Comparison of ENCODE assay signal across 17 cellular contexts in genomic region chr22:30243671-30244465, GRCh38. TPM values are rescaled to one million over a fixed set of nuclear protein-coding genes. Genes with fewer than 3 reads are reported as not detected.
DNase-seq lines count a peak whose midpoint lies in the region; ATAC-seq and TF ChIP-seq lines count a peak whose summit lies in the region.
"Had no signal": no experiment of that assay in that cellular context is flagged by ENCODE, and none has a peak within 500 bp of the region (broad histone marks: within the 10 kb centered on the region; RNA-seq: fewer than 3 reads in every experiment).

No MANE protein-coding gene starts in this region.

- intact Hi-C loops in activated T-helper 2 cell treated with anti-CD3 and anti-CD28 coated beads, Interferon-gamma antibody, Interleukin-2, Interleukin-4, amounts not matched to agents 10 μg/mL and 5 μg/mL and 100 μg/mL, durations not matched to agents 14 hours and 24 hours and 36 hours (cut with micrococcal nuclease) = no loop called here
- intact Hi-C loops in ascending aorta (cut with DNase I) = no loop called here

- in situ Hi-C loops in KBM-7 (cut with MboI; ENCODE audit: low pct_unique_long_range_greater_than_20kb, low sequenced_read_pairs) = no loop called here

- DNase-seq in Daoy (ENCODE audit: low read depth) = peak; percentile 19
- DNase-seq in activated T-helper 2 cell treated with anti-CD3 and anti-CD28 coated beads, Interferon-gamma antibody, Interleukin-2, Interleukin-4, amounts not matched to agents 10 μg/mL and 5 μg/mL and 100 μg/mL, durations not matched to agents 14 hours and 24 hours and 36 hours (ENCODE audit: low spot score) = no peak
- DNase-seq in ascending aorta (ENCODE audit: low spot score in 2 of 2) = no peak
- no peak for DNase-seq in KBM-7
- DNase-seq: H7; head of caudate nucleus; Kasumi-1; kidney glomerular epithelial cell; NCI-H1694 treated with DMSO at 0.1 percent for 48 hours; NCI-H526; psoas muscle; stimulated activated CD4-positive, alpha-beta T cell treated with anti-CD3 and anti-CD28 coated beads, Interleukin-4, amount 100 ng/mL, for 1 hour had no signal

- peak overlapping the region; percentile 99 for H3K4me3 Mint-ChIP-seq in activated T-helper 2 cell treated with anti-CD3 and anti-CD28 coated beads, Interferon-gamma antibody, Interleukin-2, Interleukin-4, amounts not matched to agents 10 μg/mL and 5 μg/mL and 100 μg/mL, durations not matched to agents 14 hours and 24 hours and 36 hours (ENCODE audit: low read depth)
- peak overlapping the region; percentile 7 to 69 (median 68) for H3K4me3 Mint-ChIP-seq in nephron

- H3K9me3 ChIP-seq in BLaER1 = no peaks in the 10 kb centered on the region
- H3K9me3 ChIP-seq in ascending aorta = no peaks in the 10 kb centered on the region
- H3K9me3 ChIP-seq: psoas muscle, vagina had no signal

- H3K36me3 Mint-ChIP-seq in activated T-helper 2 cell treated with anti-CD3 and anti-CD28 coated beads, Interferon-gamma antibody, Interleukin-2, Interleukin-4, amounts not matched to agents 10 μg/mL and 5 μg/mL and 100 μg/mL, durations not matched to agents 14 hours and 24 hours and 36 hours (ENCODE audit: low read depth) = peaks cover 63% of the 10 kb centered on the region
- H3K36me3 Mint-ChIP-seq in nephron (ENCODE audit: low read depth) = no peaks in the 10 kb centered on the region

- H3K27me3 ChIP-seq in BLaER1 (peaks cover 40% of the 10 kb centered on the region), ascending aorta (peaks cover 3% of the 10 kb centered on the region)
- H3K27me3 ChIP-seq: vagina had no signal

- H3K9me3 Mint-ChIP-seq in activated T-helper 2 cell treated with anti-CD3 and anti-CD28 coated beads, Interferon-gamma antibody, Interleukin-2, Interleukin-4, amounts not matched to agents 10 μg/mL and 5 μg/mL and 100 μg/mL, durations not matched to agents 14 hours and 24 hours and 36 hours = no peaks in the 10 kb centered on the region
- H3K9me3 Mint-ChIP-seq in nephron = no peaks in the 10 kb centered on the region

- H3K4me1 ChIP-seq in BLaER1 (peaks cover 51% of the 10 kb centered on the region), ascending aorta (peaks cover 0 to 5% of the 10 kb centered on the region in 2 donors)

- no peak overlapping the region for H3K9ac ChIP-seq in BLaER1

- H3K4me2 ChIP-seq in BLaER1 = peak overlapping the region; percentile 99; the same call in 1 of the 2 replicates

- no peak overlapping the region for H3K27ac ChIP-seq in BLaER1
- H3K27ac ChIP-seq in ascending aorta = no peak overlapping the region
- H3K27ac ChIP-seq: coronary artery, psoas muscle, vagina had no signal

- H3K4me3 ChIP-seq in BLaER1 (no peak overlapping the region), ascending aorta (no peak overlapping the region)
- H3K4me3 ChIP-seq: coronary artery, psoas muscle, vagina had no signal

- peak overlapping the region; percentile 99 for H3K27ac Mint-ChIP-seq in activated T-helper 2 cell treated with anti-CD3 and anti-CD28 coated beads, Interferon-gamma antibody, Interleukin-2, Interleukin-4, amounts not matched to agents 10 μg/mL and 5 μg/mL and 100 μg/mL, durations not matched to agents 14 hours and 24 hours and 36 hours
- H3K27ac Mint-ChIP-seq in nephron = peak overlapping the region in 2 of 3 experiments; percentile 12 to 61

- H3K36me3 ChIP-seq in BLaER1 (no peaks in the 10 kb centered on the region), ascending aorta (no peaks in the 10 kb centered on the region)
- H3K36me3 ChIP-seq: vagina had no signal

- no peaks in the 10 kb centered on the region for H3K27me3 Mint-ChIP-seq in activated T-helper 2 cell treated with anti-CD3 and anti-CD28 coated beads, Interferon-gamma antibody, Interleukin-2, Interleukin-4, amounts not matched to agents 10 μg/mL and 5 μg/mL and 100 μg/mL, durations not matched to agents 14 hours and 24 hours and 36 hours (ENCODE audit: low read depth)
- H3K27me3 Mint-ChIP-seq in nephron (ENCODE audit: low read depth) = peaks cover 45% of the 10 kb centered on the region

- no peak for ATAC-seq in GM19328 (IDR thresholded peaks at IDR 0.05; ENCODE audit: unreplicated experiment)
- ATAC-seq: psoas muscle had no signal

- H4K20me1 ChIP-seq in BLaER1 = no peaks in the 10 kb centered on the region

- H3K4me1 Mint-ChIP-seq in activated T-helper 2 cell treated with anti-CD3 and anti-CD28 coated beads, Interferon-gamma antibody, Interleukin-2, Interleukin-4, amounts not matched to agents 10 μg/mL and 5 μg/mL and 100 μg/mL, durations not matched to agents 14 hours and 24 hours and 36 hours (ENCODE audit: low read depth) = peaks cover 58% of the 10 kb centered on the region
- peaks cover 56% of the 10 kb centered on the region for H3K4me1 Mint-ChIP-seq in nephron

- TF ChIP-seq CTCF in nephron (IDR thresholded peaks at IDR 0.05; ENCODE audit: unreplicated experiment in 3 of 3) = no peak
- TF ChIP-seq CTCF in ascending aorta (IDR thresholded peaks at IDR 0.05) = no peak

RNA-seq across cellular contexts. Expression of gene LIF, which starts 2.7 kb away (rescaled TPM):
- total RNA-seq in Daoy (2014; rRNA removed; shearing (Covaris generic)) = 33.3 and 35.2 TPM in 2 replicates
- 919 and 932 TPM in 2 replicates for total RNA-seq in activated T-helper 2 cell treated with anti-CD3 and anti-CD28 coated beads, Interferon-gamma antibody, Interleukin-2, Interleukin-4, amounts not matched to agents 10 μg/mL and 5 μg/mL and 100 μg/mL, durations not matched to agents 14 hours and 24 hours and 36 hours
- total RNA-seq in ascending aorta = not detected

RNA-seq across cellular contexts. Expression of gene OSM, which starts 22.8 kb away (rescaled TPM):
- total RNA-seq in Daoy (2014; rRNA removed; shearing (Covaris generic)) = 0.06 TPM in 1 of 2 replicates, not detected in the other
- total RNA-seq in activated T-helper 2 cell treated with anti-CD3 and anti-CD28 coated beads, Interferon-gamma antibody, Interleukin-2, Interleukin-4, amounts not matched to agents 10 μg/mL and 5 μg/mL and 100 μg/mL, durations not matched to agents 14 hours and 24 hours and 36 hours = 148 and 152 TPM in 2 replicates
- not detected for total RNA-seq in ascending aorta
- total RNA-seq: H7, vagina had no signal

RNA-seq across cellular contexts. Expression of gene CASTOR1, which starts 45.4 kb away (rescaled TPM):
- total RNA-seq in Daoy (2014; rRNA removed; shearing (Covaris generic)) = 5.9 and 10.3 TPM in 2 replicates
- 11.1 TPM in 2 replicates for total RNA-seq in activated T-helper 2 cell treated with anti-CD3 and anti-CD28 coated beads, Interferon-gamma antibody, Interleukin-2, Interleukin-4, amounts not matched to agents 10 μg/mL and 5 μg/mL and 100 μg/mL, durations not matched to agents 14 hours and 24 hours and 36 hours
- 55.9 TPM for total RNA-seq in ascending aorta

Comparison
In these comparisons a context has a peak if more than half of its experiments do, and no peak if none do; other contexts are left out.
1. RNA of gene LIF, which starts 2.7 kb away (total RNA-seq): 919 to 932 TPM in activated T-helper 2 cell treated with anti-CD3 and anti-CD28 coated beads, Interferon-gamma antibody, Interleukin-2, Interleukin-4, amounts not matched to agents 10 μg/mL and 5 μg/mL and 100 μg/mL, durations not matched to agents 14 hours and 24 hours and 36 hours and 33.3 to 35.2 TPM in Daoy; not detected in ascending aorta (single experiment); every median in the first group is over 10 times any median in the second.
2. RNA of gene OSM, which starts 22.8 kb away (total RNA-seq): 148 to 152 TPM in activated T-helper 2 cell treated with anti-CD3 and anti-CD28 coated beads, Interferon-gamma antibody, Interleukin-2, Interleukin-4, amounts not matched to agents 10 μg/mL and 5 μg/mL and 100 μg/mL, durations not matched to agents 14 hours and 24 hours and 36 hours; not detected in ascending aorta (single experiment) and 0.06 TPM in Daoy; every median in the first group is over 100 times any median in the second.